In the genomic region with DNA sequence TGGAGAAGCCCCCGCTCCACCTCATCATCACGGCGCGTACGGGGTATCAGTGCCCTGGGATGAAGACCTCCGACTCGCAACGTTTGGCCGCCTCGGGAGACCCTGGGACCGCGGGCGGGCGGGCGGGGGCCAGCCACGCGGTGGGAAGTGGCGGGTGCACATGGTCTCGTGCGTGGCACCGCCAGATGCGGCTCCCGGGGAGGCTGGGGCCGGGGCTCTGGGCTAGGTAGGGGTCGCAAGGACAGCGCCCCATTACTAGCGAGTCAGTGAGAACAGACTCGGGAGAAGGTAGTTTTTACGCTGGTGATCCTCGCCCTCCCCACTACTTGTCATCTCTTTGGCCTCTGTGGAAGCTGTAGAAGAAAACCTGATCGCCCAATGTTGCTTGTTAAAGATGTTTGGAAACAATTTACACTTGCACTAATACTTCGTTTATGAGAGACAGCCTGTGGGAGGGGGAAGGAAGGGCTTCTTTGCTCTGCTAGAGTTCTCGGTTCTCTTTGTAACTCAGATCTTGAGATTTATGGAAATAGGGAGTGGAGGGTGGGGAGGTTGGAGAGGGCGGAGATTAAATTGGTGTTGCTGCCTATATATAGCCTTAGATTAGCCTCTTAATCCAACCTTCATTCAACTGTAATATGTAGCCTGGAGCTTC, we compare ENCODE assay signal across 8 cellular contexts. TPM values are rescaled to one million over a fixed set of nuclear protein-coding genes. Genes with fewer than 3 reads are reported as not detected.
DNase-seq lines count a peak whose midpoint lies in the region; ATAC-seq and TF ChIP-seq lines count a peak whose summit lies in the region.

No MANE protein-coding gene starts in this region.

- H3K27me3 Mint-ChIP-seq in CD4-positive, alpha-beta memory T cell, result no peaks in the 10 kb centered on the region
- H3K27me3 Mint-ChIP-seq in type B pancreatic cell, result no peaks in the 10 kb centered on the region

- H3K9me3 ChIP-seq in CD4-positive, alpha-beta memory T cell (ENCODE audit: control insufficient read depth in 1 of 2, low read length in 2 of 2), result no peaks in the 10 kb centered on the region
- no peaks in the 10 kb centered on the region for H3K9me3 ChIP-seq in Peyer's patch

- H3K27ac ChIP-seq in CD4-positive, alpha-beta memory T cell (ENCODE audit: low read depth, low read length), result peak overlapping the region; percentile 74
- peak overlapping the region; percentile 85 to 93 (median 89) for H3K27ac ChIP-seq in Peyer's patch

- peak overlapping the region; percentile 73 to 89 for H3K4me3 ChIP-seq in CD4-positive, alpha-beta memory T cell (ENCODE audit: low read length in 2 of 2)
- H3K4me3 ChIP-seq in Peyer's patch, result peak overlapping the region; percentile 79 to 94 (median 90)
- peak overlapping the region; percentile 93 for H3K4me3 ChIP-seq in choroid plexus epithelial cell (ENCODE audit: low read depth, low read length)

- peak overlapping the region; percentile 94 to 99 (median 99) for H3K27ac Mint-ChIP-seq in CD4-positive, alpha-beta memory T cell
- peak overlapping the region; percentile 96 for H3K27ac Mint-ChIP-seq in type B pancreatic cell

- no peak for TF ChIP-seq POLR2A in Peyer's patch (IDR thresholded peaks at IDR 0.05)

- POLR2A ChIA-PET in CD4-positive, alpha-beta memory T cell (lab: Charles Lee; ENCODE audit: partially characterized antibody), result interaction anchor here (0.6 to 2.6 kb wide), 17 partner anchors 10 to 659 kb away, joined by 3 to 21 read pairs (median 4); a partner anchor contains a TSS

- peak overlapping the region; percentile 97 to 100 (median 100) for H3K4me3 Mint-ChIP-seq in CD4-positive, alpha-beta memory T cell
- H3K4me3 Mint-ChIP-seq in type B pancreatic cell, result peak overlapping the region; percentile 100

- H3K4me1 ChIP-seq in CD4-positive, alpha-beta memory T cell (ENCODE audit: insufficient read depth, low read length), result peaks cover 56% of the 10 kb centered on the region
- H3K4me1 ChIP-seq in Peyer's patch, result peaks cover 0 to 36% (median 10%) of the 10 kb centered on the region in 4 donors

- no peak for ATAC-seq in GM18517 (IDR thresholded peaks at IDR 0.05; ENCODE audit: unreplicated experiment)

- CTCF ChIA-PET in CD4-positive, alpha-beta memory T cell (lab: Charles Lee; ENCODE audit: partially characterized antibody), result no interaction called here

- intact Hi-C loops in CD4-positive, alpha-beta memory T cell (cut with micrococcal nuclease), result loop anchor here (1.0 to 10.0 kb wide), 3 partner anchors 588 to 1296 kb away; a partner anchor contains a TSS

- DNase-seq in CD4-positive, alpha-beta memory T cell, result peak in 2 of 5 donors; percentile 1 to 46
- DNase-seq in H4 (ENCODE audit: low spot score) (peak; percentile 22), Peyer's patch (no peak), choroid plexus epithelial cell (ENCODE audit: low read depth) (peak; percentile 21), medulla oblongata (ENCODE audit: extremely low spot score) (peak; percentile 30), type B pancreatic cell (ENCODE audit: extremely low spot score, unreplicated experiment) (no peak)
- DNase-seq in activated effector memory CD4-positive, alpha-beta T cell treated with Interleukin-2 at 50 U/mL for 16 hours, result no peak

- H3K9me3 Mint-ChIP-seq in CD4-positive, alpha-beta memory T cell, result no peaks in the 10 kb centered on the region
- H3K9me3 Mint-ChIP-seq in type B pancreatic cell, result no peaks in the 10 kb centered on the region

- no peak for TF ChIP-seq CTCF in Peyer's patch (IDR thresholded peaks at IDR 0.05)
- no peak for TF ChIP-seq CTCF in choroid plexus epithelial cell (conservative IDR thresholded peaks at IDR 0.05; ENCODE audit: low read depth, low read length)
- TF ChIP-seq CTCF in type B pancreatic cell (conservative IDR thresholded peaks at IDR 0.05), result no peak

- H3K36me3 ChIP-seq in CD4-positive, alpha-beta memory T cell (ENCODE audit: insufficient read depth, low read length), result no peaks in the 10 kb centered on the region
- H3K36me3 ChIP-seq in Peyer's patch, result no peaks in the 10 kb centered on the region

- H3K4me1 Mint-ChIP-seq in CD4-positive, alpha-beta memory T cell, result peaks cover 44 to 74% (median 58%) of the 10 kb centered on the region in 4 donors
- peaks cover 48% of the 10 kb centered on the region for H3K4me1 Mint-ChIP-seq in type B pancreatic cell (ENCODE audit: unreplicated experiment)

- H3K36me3 Mint-ChIP-seq in CD4-positive, alpha-beta memory T cell, result peaks cover 0 to 19% of the 10 kb centered on the region in 2 donors
- peaks cover 6% of the 10 kb centered on the region for H3K36me3 Mint-ChIP-seq in type B pancreatic cell

- no peaks in the 10 kb centered on the region for H3K27me3 ChIP-seq in CD4-positive, alpha-beta memory T cell (ENCODE audit: insufficient read depth, low read length)
- H3K27me3 ChIP-seq in Peyer's patch, result no peaks in the 10 kb centered on the region

RNA-seq across cellular contexts. Expression of a gene that starts 0.6 kb away (rescaled TPM):
- total RNA-seq in CD4-positive, alpha-beta memory T cell, result 10 to 100 TPM; 18.6 to 18.7 TPM
- 10 to 100 TPM; 48.4 to 58.7 TPM for polyA plus RNA-seq in CD4-positive, alpha-beta memory T cell
- 265 and 341 TPM in 2 replicates for total RNA-seq in H4 (2014; rRNA removed; shearing (Covaris generic))
- total RNA-seq in Peyer's patch (10 to 100 TPM; 34.4 to 54.0 (median 42.9) TPM), type B pancreatic cell (ENCODE audit: low replicate concordance) (73.3 and 89.8 TPM in 2 replicates)

RNA-seq across cellular contexts. Expression of a gene that starts 1.0 kb away (rescaled TPM):
- 10 to 100 TPM; 13.6 to 20.3 TPM for total RNA-seq in CD4-positive, alpha-beta memory T cell
- polyA plus RNA-seq in CD4-positive, alpha-beta memory T cell, result 10 to 100 TPM; 14.9 to 21.4 TPM
- total RNA-seq in H4 (2014; rRNA removed; shearing (Covaris generic)), result 46.8 and 56.6 TPM in 2 replicates
- total RNA-seq in Peyer's patch, result 10 to 100 TPM; 19.3 to 21.5 (median 20.5) TPM
- total RNA-seq in type B pancreatic cell (ENCODE audit: low replicate concordance), result 15.2 and 21.5 TPM in 2 replicates

Comparison
In these comparisons a context has a peak if more than half of its experiments do, and no peak if none do; other contexts are left out.
1. DNase-seq: peak in H4 (single experiment), choroid plexus epithelial cell (single experiment) and medulla oblongata (single experiment); none in Peyer's patch (0 of 3), type B pancreatic cell (single experiment) and activated effector memory CD4-positive, alpha-beta T cell treated with Interleukin-2 at 50 U/mL for 16 hours (single experiment).
2. Peak in every context shown above with its lines, with median percentiles within 50 percentile points of each other: H3K4me3 ChIP-seq.